ENCODE assay signal across 9 cellular contexts in genomic region chr21:35222541-35222941, GRCh38.
A peak's percentile ranks its signal among the peaks of the same experiment; 100 is the strongest.
DNase-seq lines count a peak whose midpoint lies in the region; ATAC-seq, FAIRE-seq and TF ChIP-seq lines count a peak whose summit lies in the region.
"Had no signal": no experiment of that assay in that cellular context is flagged by ENCODE, and none has a peak within 500 bp of the region (broad histone marks: within the 10 kb centered on the region; RNA-seq: fewer than 3 reads in every experiment).

No MANE protein-coding gene starts in this region.

- no peak for TF ChIP-seq CTCF in heart right ventricle (IDR thresholded peaks at IDR 0.05)
- no peak for TF ChIP-seq CTCF in WTC11 (IDR thresholded peaks at IDR 0.05)
- TF ChIP-seq CTCF in D721Med (IDR thresholded peaks at IDR 0.05; ENCODE audit: insufficient read depth, missing control alignments) = no peak

- peaks cover 0 to 41% (median 24%) of the 10 kb centered on the region in 9 donors for H3K4me1 ChIP-seq in heart right ventricle

- H3K27me3 Mint-ChIP-seq in activated naive CD4-positive, alpha-beta T cell treated with anti-CD3 and anti-CD28 coated beads, Interleukin-2, amount 10 ng/mL, durations not matched to agents 7 days and 5 days = peaks cover 17% of the 10 kb centered on the region
- no peaks in the 10 kb centered on the region for H3K27me3 Mint-ChIP-seq in stimulated activated naive CD8-positive, alpha-beta T cell treated with anti-CD3 and anti-CD28 coated beads, Interleukin-15, amount 100 ng/mL, for 72 hours
- no peaks in the 10 kb centered on the region for H3K27me3 Mint-ChIP-seq in WTC11 (ENCODE audit: low read depth)

- peak overlapping the region; percentile 1 for H3K4me3 Mint-ChIP-seq in activated naive CD4-positive, alpha-beta T cell treated with anti-CD3 and anti-CD28 coated beads, Interleukin-2, amount 10 ng/mL, durations not matched to agents 7 days and 5 days
- peak overlapping the region; percentile 18 to 45 for H3K4me3 Mint-ChIP-seq in stimulated activated naive CD8-positive, alpha-beta T cell treated with anti-CD3 and anti-CD28 coated beads, Interleukin-15, amount 100 ng/mL, for 72 hours
- H3K4me3 Mint-ChIP-seq in WTC11 = no peak overlapping the region

- POLR2A ChIA-PET in WTC11 (lab: Charles Lee) = no interaction called here

- WGBS in heart right ventricle, 2 donors = 37 to 51% methylated on average over 3 of the region's 3 CpGs

- no peak for FAIRE-seq in D721Med (lab: Jason Lieb, UNC)

- no peaks in the 10 kb centered on the region for H3K9me3 Mint-ChIP-seq in activated naive CD4-positive, alpha-beta T cell treated with anti-CD3 and anti-CD28 coated beads, Interleukin-2, amount 10 ng/mL, durations not matched to agents 7 days and 5 days
- H3K9me3 Mint-ChIP-seq in stimulated activated naive CD8-positive, alpha-beta T cell treated with anti-CD3 and anti-CD28 coated beads, Interleukin-15, amount 100 ng/mL, for 72 hours = no peaks in the 10 kb centered on the region
- H3K9me3 Mint-ChIP-seq in WTC11 = peaks cover 8% of the 10 kb centered on the region; the same call in 1 of the 2 replicates

- H3K27me3 ChIP-seq in heart right ventricle = no peaks in the 10 kb centered on the region

- peaks cover 0 to 5% (median 0%) of the 10 kb centered on the region in 11 donors for H3K9me3 ChIP-seq in heart right ventricle

- no peak for DNase-seq in heart right ventricle
- no peak for DNase-seq in cardiac septum (ENCODE audit: low spot score)
- DNase-seq in activated naive CD4-positive, alpha-beta T cell treated with anti-CD3 and anti-CD28 coated beads, Interleukin-2, amount 10 ng/mL, durations not matched to agents 7 days and 5 days = peak; percentile 50
- DNase-seq in stimulated activated naive CD8-positive, alpha-beta T cell treated with anti-CD3 and anti-CD28 coated beads, Interleukin-15, amount 100 ng/mL, for 72 hours = peak; percentile 58 to 83
- no peak for DNase-seq in WTC11 (ENCODE audit: low spot score)
- DNase-seq in D721Med (ENCODE audit: insufficient read length, low spot score) = no peak
- no peak for DNase-seq in DMS114 treated with DMSO at 0.1 percent for 48 hours (lab: John Stamatoyannopoulos, UW; ENCODE audit: unreplicated experiment)
- DNase-seq: DMS79 had no signal

- CTCF ChIA-PET in activated naive CD4-positive, alpha-beta T cell treated with anti-CD3 and anti-CD28 coated beads, Interleukin-2, amount 10 ng/mL, durations not matched to agents 7 days and 5 days (lab: Charles Lee) = interaction anchor here (1.1 kb wide), 1 partner anchor 18 kb away, joined by 3 read pairs; no protein-coding TSS in a partner anchor
- CTCF ChIA-PET in WTC11 (lab: Charles Lee) = no interaction called here

- intact Hi-C loops in heart right ventricle (cut with DNase I) (no loop called here), cardiac septum (cut with DNase I) (no loop called here)

- no peak overlapping the region for H3K4me3 ChIP-seq in heart right ventricle

- peaks cover 50% of the 10 kb centered on the region for H3K4me1 Mint-ChIP-seq in activated naive CD4-positive, alpha-beta T cell treated with anti-CD3 and anti-CD28 coated beads, Interleukin-2, amount 10 ng/mL, durations not matched to agents 7 days and 5 days
- peaks cover 66% of the 10 kb centered on the region for H3K4me1 Mint-ChIP-seq in stimulated activated naive CD8-positive, alpha-beta T cell treated with anti-CD3 and anti-CD28 coated beads, Interleukin-15, amount 100 ng/mL, for 72 hours
- peaks cover 38% of the 10 kb centered on the region for H3K4me1 Mint-ChIP-seq in WTC11

- no peaks in the 10 kb centered on the region for H3K36me3 ChIP-seq in heart right ventricle

- peak overlapping the region; percentile 12 for H3K27ac Mint-ChIP-seq in activated naive CD4-positive, alpha-beta T cell treated with anti-CD3 and anti-CD28 coated beads, Interleukin-2, amount 10 ng/mL, durations not matched to agents 7 days and 5 days
- peak overlapping the region; percentile 3 to 87 for H3K27ac Mint-ChIP-seq in stimulated activated naive CD8-positive, alpha-beta T cell treated with anti-CD3 and anti-CD28 coated beads, Interleukin-15, amount 100 ng/mL, for 72 hours
- no peak overlapping the region for H3K27ac Mint-ChIP-seq in WTC11

- ATAC-seq in heart right ventricle (peak in 6 of 8 donors; percentile 26 to 73 (median 38)), HG03571 (IDR thresholded peaks at IDR 0.05; ENCODE audit: unreplicated experiment) (peak; percentile 41), WTC11 (no peak)
- ATAC-seq in stimulated activated naive CD8-positive, alpha-beta T cell treated with anti-CD3 and anti-CD28 coated beads, Interleukin-15, amount 100 ng/mL, for 72 hours = peak; percentile 78

- H3K36me3 Mint-ChIP-seq in activated naive CD4-positive, alpha-beta T cell treated with anti-CD3 and anti-CD28 coated beads, Interleukin-2, amount 10 ng/mL, durations not matched to agents 7 days and 5 days = no peaks in the 10 kb centered on the region
- H3K36me3 Mint-ChIP-seq in WTC11 = no peaks in the 10 kb centered on the region

- peak overlapping the region in 7 of 10 donors; percentile 5 to 72 (median 39) for H3K27ac ChIP-seq in heart right ventricle

TF ChIP-seq in WTC11, 78 proteins besides CTCF, POLR2A, EP300 and RAD21:
- TF ChIP-seq ZNF121 (CRISPR knock-in tag; IDR thresholded peaks at IDR 0.05) (no peak), USF1 (CRISPR knock-in tag; IDR thresholded peaks at IDR 0.05) (no peak)

Comparison
In these comparisons a context has a peak if more than half of its experiments do, and no peak if none do; other contexts are left out.
1. DNase-seq: peak in activated naive CD4-positive, alpha-beta T cell treated with anti-CD3 and anti-CD28 coated beads, Interleukin-2, amount 10 ng/mL, durations not matched to agents 7 days and 5 days (single experiment) and stimulated activated naive CD8-positive, alpha-beta T cell treated with anti-CD3 and anti-CD28 coated beads, Interleukin-15, amount 100 ng/mL, for 72 hours (2 of 2); none in heart right ventricle (0 of 2), cardiac septum (single experiment), WTC11 (single experiment), D721Med (single experiment) and DMS114 treated with DMSO at 0.1 percent for 48 hours (single experiment).